ENCODE assay signal across 1 cellular context in the genomic region with DNA sequence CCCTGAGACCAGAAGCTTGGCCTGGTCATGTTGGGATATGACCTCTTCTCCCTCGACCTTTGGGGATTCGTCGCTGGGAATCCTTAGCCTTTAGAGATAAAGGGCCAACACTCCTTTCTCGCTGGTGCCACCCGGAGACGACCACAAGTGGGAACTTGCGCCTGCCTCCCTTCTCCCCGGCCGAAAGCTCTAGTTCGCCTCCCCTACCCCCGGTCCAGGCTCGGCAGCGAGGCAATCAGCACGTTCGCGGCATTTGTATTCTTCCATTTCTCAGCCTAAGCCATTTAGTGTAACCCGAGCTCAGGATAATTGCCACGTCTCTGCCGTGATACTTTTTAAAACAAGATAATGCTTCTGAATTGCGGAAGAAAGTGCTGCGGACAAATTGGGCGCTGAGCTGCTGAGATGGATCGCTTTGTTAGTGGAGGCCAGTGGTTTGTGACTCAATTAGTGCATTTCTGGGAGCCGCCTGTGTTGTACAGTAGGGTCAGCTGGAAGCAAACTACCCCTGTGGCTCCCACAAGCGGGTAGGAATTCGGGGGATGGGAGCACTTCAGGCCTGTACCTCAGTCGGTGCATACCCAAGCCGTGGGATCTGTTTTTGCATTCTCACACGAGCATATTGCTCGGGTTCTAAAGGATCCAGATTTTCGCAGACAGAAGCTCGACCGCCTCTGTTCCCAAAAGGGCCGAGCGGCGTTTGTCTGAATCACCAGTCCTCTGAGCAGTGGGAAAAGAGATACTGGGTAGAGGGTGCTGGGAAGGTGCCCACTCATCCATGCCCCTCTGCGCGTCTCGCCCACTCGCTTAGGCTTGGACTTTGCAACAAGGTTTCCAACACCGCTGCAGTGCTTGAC.
TF ChIP-seq lines count a peak whose summit lies in the region.

No MANE protein-coding gene starts in this region.

TF ChIP-seq in SK-N-SH treated with all-trans-retinoic acid at 6 μM for 48 hours, 23 proteins besides CTCF, POLR2A, EP300 and RAD21 (continued from another document):
- TF ChIP-seq, protein P1, sequence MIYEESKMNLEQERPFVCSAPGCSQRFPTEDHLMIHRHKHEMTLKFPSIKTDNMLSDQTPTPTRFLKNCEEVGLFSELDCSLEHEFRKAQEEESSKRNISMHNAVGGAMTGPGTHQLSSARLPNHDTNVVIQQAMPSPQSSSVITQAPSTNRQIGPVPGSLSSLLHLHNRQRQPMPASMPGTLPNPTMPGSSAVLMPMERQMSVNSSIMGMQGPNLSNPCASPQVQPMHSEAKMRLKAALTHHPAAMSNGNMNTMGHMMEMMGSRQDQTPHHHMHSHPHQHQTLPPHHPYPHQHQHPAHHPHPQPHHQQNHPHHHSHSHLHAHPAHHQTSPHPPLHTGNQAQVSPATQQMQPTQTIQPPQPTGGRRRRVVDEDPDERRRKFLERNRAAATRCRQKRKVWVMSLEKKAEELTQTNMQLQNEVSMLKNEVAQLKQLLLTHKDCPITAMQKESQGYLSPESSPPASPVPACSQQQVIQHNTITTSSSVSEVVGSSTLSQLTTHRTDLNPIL (CRISPR knock-in tag; IDR thresholded peaks at IDR 0.05; ENCODE audit: low read depth) = no peak
- TF ChIP-seq, protein P2, sequence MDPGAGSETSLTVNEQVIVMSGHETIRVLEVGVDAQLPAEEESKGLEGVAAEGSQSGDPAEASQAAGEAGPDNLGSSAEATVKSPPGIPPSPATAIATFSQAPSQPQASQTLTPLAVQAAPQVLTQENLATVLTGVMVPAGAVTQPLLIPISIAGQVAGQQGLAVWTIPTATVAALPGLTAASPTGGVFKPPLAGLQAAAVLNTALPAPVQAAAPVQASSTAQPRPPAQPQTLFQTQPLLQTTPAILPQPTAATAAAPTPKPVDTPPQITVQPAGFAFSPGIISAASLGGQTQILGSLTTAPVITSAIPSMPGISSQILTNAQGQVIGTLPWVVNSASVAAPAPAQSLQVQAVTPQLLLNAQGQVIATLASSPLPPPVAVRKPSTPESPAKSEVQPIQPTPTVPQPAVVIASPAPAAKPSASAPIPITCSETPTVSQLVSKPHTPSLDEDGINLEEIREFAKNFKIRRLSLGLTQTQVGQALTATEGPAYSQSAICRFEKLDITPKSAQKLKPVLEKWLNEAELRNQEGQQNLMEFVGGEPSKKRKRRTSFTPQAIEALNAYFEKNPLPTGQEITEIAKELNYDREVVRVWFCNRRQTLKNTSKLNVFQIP (CRISPR knock-in tag; IDR thresholded peaks at IDR 0.05; ENCODE audit: borderline replicate concordance, low read depth) = no peak
- TF ChIP-seq BACH2 (CRISPR knock-in tag; IDR thresholded peaks at IDR 0.05; ENCODE audit: borderline replicate concordance) = no peak
- no peak for TF ChIP-seq ESRRG (CRISPR knock-in tag; IDR thresholded peaks at IDR 0.05)
- TF ChIP-seq SNAI2 (CRISPR knock-in tag; IDR thresholded peaks at IDR 0.05) = no peak
- TF ChIP-seq ZNF565 (CRISPR knock-in tag; conservative IDR thresholded peaks at IDR 0.05; ENCODE audit: low read depth) = no peak
- TF ChIP-seq ZC3H10 (CRISPR knock-in tag; IDR thresholded peaks at IDR 0.05) = no peak
- TF ChIP-seq OSR1 (CRISPR knock-in tag; IDR thresholded peaks at IDR 0.05) = no peak
- TF ChIP-seq ZNF70 (CRISPR knock-in tag; IDR thresholded peaks at IDR 0.05) = no peak
- no peak for TF ChIP-seq PPARA (CRISPR knock-in tag; IDR thresholded peaks at IDR 0.05; ENCODE audit: borderline replicate concordance)
- no peak for TF ChIP-seq GLIS3 (CRISPR knock-in tag; IDR thresholded peaks at IDR 0.05)
- no peak for TF ChIP-seq ZNF8 (CRISPR knock-in tag; IDR thresholded peaks at IDR 0.05)
- no peak for TF ChIP-seq ZFP30 (CRISPR knock-in tag; IDR thresholded peaks at IDR 0.05)
- TF ChIP-seq, protein P3, sequence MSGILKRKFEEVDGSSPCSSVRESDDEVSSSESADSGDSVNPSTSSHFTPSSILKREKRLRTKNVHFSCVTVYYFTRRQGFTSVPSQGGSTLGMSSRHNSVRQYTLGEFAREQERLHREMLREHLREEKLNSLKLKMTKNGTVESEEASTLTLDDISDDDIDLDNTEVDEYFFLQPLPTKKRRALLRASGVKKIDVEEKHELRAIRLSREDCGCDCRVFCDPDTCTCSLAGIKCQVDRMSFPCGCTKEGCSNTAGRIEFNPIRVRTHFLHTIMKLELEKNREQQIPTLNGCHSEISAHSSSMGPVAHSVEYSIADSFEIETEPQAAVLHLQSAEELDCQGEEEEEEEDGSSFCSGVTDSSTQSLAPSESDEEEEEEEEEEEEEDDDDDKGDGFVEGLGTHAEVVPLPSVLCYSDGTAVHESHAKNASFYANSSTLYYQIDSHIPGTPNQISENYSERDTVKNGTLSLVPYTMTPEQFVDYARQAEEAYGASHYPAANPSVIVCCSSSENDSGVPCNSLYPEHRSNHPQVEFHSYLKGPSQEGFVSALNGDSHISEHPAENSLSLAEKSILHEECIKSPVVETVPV (CRISPR knock-in tag; IDR thresholded peaks at IDR 0.05) = no peak
